9 cellular contexts compared by ENCODE assay signal in the genomic region with DNA sequence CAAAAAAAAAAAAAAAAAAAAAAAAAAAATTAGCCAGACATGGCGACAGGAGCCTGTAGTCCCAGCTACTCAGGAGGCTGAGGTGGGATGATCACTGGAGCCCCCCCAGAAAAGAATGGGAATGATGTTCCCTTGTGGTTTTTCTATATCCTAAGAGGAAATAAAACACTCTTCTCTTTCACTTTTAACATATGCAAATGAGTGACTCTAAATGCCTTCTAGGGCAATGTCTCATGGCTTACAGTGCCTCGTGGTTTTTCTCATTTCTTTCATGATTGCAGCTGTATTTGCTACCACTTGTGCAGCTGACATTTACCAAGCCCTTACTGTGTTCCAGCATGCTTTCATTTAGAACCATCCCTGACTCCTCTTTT. TPM values are rescaled to one million over a fixed set of nuclear protein-coding genes. Genes with fewer than 3 reads are reported as not detected.
A peak's percentile ranks its signal among the peaks of the same experiment; 100 is the strongest.
DNase-seq lines count a peak whose midpoint lies in the region; ATAC-seq, FAIRE-seq and TF ChIP-seq lines count a peak whose summit lies in the region.
"Had no signal": no experiment of that assay in that cellular context is flagged by ENCODE, and none has a peak within 500 bp of the region (broad histone marks: within the 10 kb centered on the region; RNA-seq: fewer than 3 reads in every experiment).

No MANE protein-coding gene starts in this region.

- H3K27ac ChIP-seq in Karpas-422 (ENCODE audit: low read length) (no peak overlapping the region), body of pancreas (no peak overlapping the region), HepG2 (ENCODE audit: extremely low read length, insufficient read depth, low read length) (no peak overlapping the region)

- no TSS peak for BruUV-seq in HepG2 (replicated peaks; lab: Mats Ljungman, UMichigan)

- in situ Hi-C loops in HepG2 (cut with HindIII; ENCODE audit: extremely low pct_ligation_motif_present, low pct_unique_long_range_greater_than_20kb) = loop anchor here (5.0 kb wide), 1 partner anchor 72 kb away; no protein-coding TSS in a partner anchor

- POLR2A ChIA-PET in HepG2 (lab: Yijun Ruan, JAX) = no interaction called here

- H3K4me2 ChIP-seq in Karpas-422 (ENCODE audit: low read depth, low read length, poor library complexity, severe bottlenecking) = peak overlapping the region; percentile 46
- no peak overlapping the region for H3K4me2 ChIP-seq in HepG2 (ENCODE audit: low read depth, low read length)

- WGBS in body of pancreas, 2 donors = 19 to 41% methylated on average over 2 of the region's 2 CpGs
- WGBS in HepG2 (ENCODE audit: low lambda C conversion rate) = 4% methylated on average over 2 of the region's 2 CpGs

- H3K27me3 ChIP-seq in Karpas-422 (ENCODE audit: low read length) (no peaks in the 10 kb centered on the region), body of pancreas (peaks cover 0 to 5% of the 10 kb centered on the region in 2 donors), HepG2 (ENCODE audit: control insufficient read depth in 1 of 2, insufficient read depth in 2 of 2, low read length in 2 of 2) (no peaks in the 10 kb centered on the region; a peak in 1 of 5 replicates)

- no peaks in the 10 kb centered on the region for H3K9me3 ChIP-seq in Karpas-422 (ENCODE audit: low read length)
- no peaks in the 10 kb centered on the region for H3K9me3 ChIP-seq in body of pancreas
- H3K9me3 ChIP-seq in HepG2 (ENCODE audit: low read length) = no peaks in the 10 kb centered on the region
- H3K9me3 ChIP-seq: heart right ventricle had no signal

- no peak for TF ChIP-seq EP300 in HepG2 (IDR thresholded peaks at IDR 0.05; ENCODE audit: low read depth in 2 of 2, low read length in 2 of 2)
- no peak for TF ChIP-seq EP300 in HepG2 (CRISPR knock-in tag; IDR thresholded peaks at IDR 0.05; ENCODE audit: borderline replicate concordance)

- no peak for TF ChIP-seq RAD21 in HepG2 (CRISPR knock-in tag; IDR thresholded peaks at IDR 0.05)

- TF ChIP-seq CTCF in body of pancreas (IDR thresholded peaks at IDR 0.05) = no peak
- no peak for TF ChIP-seq CTCF in HepG2 (CRISPR knock-in tag; IDR thresholded peaks at IDR 0.05)

- no peak for TF ChIP-seq POLR2A in body of pancreas (IDR thresholded peaks at IDR 0.05)
- no peak for TF ChIP-seq POLR2A in HepG2 (IDR thresholded peaks at IDR 0.05; ENCODE audit: insufficient read depth in 1 of 2, low read depth in 2 of 2, low read length in 2 of 2)

- H3K79me2 ChIP-seq in Karpas-422 (ENCODE audit: low read length) = no peaks in the 10 kb centered on the region
- no peaks in the 10 kb centered on the region for H3K79me2 ChIP-seq in HepG2 (ENCODE audit: insufficient read depth, low read length)

- intact Hi-C loops in body of pancreas (cut with DNase I) (no loop called here), HepG2 (cut with micrococcal nuclease; ENCODE audit: unreplicated experiment) (no loop called here)

- H3K9me2 ChIP-seq in Karpas-422 (replicated peaks; ENCODE audit: insufficient read depth, low read length) = no peaks in the 10 kb centered on the region

- FAIRE-seq in GM19239 (lab: Jason Lieb, UNC) (peak; percentile 80), HepG2 (lab: Jason Lieb, UNC) (no peak)

- no peak overlapping the region for H3K9ac ChIP-seq in Karpas-422 (ENCODE audit: low read length)
- no peak overlapping the region for H3K9ac ChIP-seq in HepG2 (ENCODE audit: insufficient read depth, low read depth, low read length)

- H4K20me1 ChIP-seq in Karpas-422 (ENCODE audit: insufficient read depth, low read depth, low read length) = no peaks in the 10 kb centered on the region
- no peaks in the 10 kb centered on the region for H4K20me1 ChIP-seq in HepG2 (ENCODE audit: insufficient read depth, low read length)

- H3K4me1 ChIP-seq in Karpas-422 (ENCODE audit: low read length) (peaks cover 20% of the 10 kb centered on the region), body of pancreas (peaks cover 6% of the 10 kb centered on the region), HepG2 (ENCODE audit: insufficient read depth, low read length) (peaks cover 6% of the 10 kb centered on the region; the same call in 1 of the 2 replicates)

- H2AFZ ChIP-seq in Karpas-422 (ENCODE audit: low read length) (no peak overlapping the region), HepG2 (ENCODE audit: low read length) (no peak overlapping the region)

- no peak for ATAC-seq in body of pancreas
- ATAC-seq in HepG2 = no peak
- no peak for ATAC-seq in HG03457 (IDR thresholded peaks at IDR 0.05; ENCODE audit: unreplicated experiment)
- no peak for ATAC-seq in HG03280 (IDR thresholded peaks at IDR 0.05; ENCODE audit: unreplicated experiment)

- DNase-seq in CD1c-positive myeloid dendritic cell (ENCODE audit: extremely low spot score) (peak; percentile 33), GM19239 (ENCODE audit: insufficient read length, low spot score) (peak; percentile 42), Karpas-422 (peak; percentile 62), body of pancreas (no peak), HepG2 (ENCODE audit: low spot score) (no peak)
- DNase-seq in central memory CD4-positive, alpha-beta T cell = peak; percentile 45
- DNase-seq: heart right ventricle had no signal

- H3K36me3 ChIP-seq in Karpas-422 (ENCODE audit: insufficient read depth, low read length) (no peaks in the 10 kb centered on the region), body of pancreas (replicated peaks in 1 of 2; ENCODE audit: insufficient read depth in 1 of 2, low read depth in 2 of 2) (no peaks in the 10 kb centered on the region), HepG2 (replicated peaks in 1 of 2; ENCODE audit: control insufficient read depth in 1 of 2, insufficient read depth in 2 of 2, low read length in 2 of 2) (no peaks in the 10 kb centered on the region)
- H3K36me3 ChIP-seq: heart right ventricle had no signal

- H3K4me3 ChIP-seq in Karpas-422 (ENCODE audit: low read length) (no peak overlapping the region), body of pancreas (no peak overlapping the region), HepG2 (replicated peaks in 1 of 3; ENCODE audit: insufficient read depth in 1 of 3, low read depth in 2 of 3, low read length in 3 of 3) (no peak overlapping the region)
- H3K4me3 ChIP-seq: heart right ventricle had no signal

- CTCF ChIA-PET in HepG2 (lab: Yijun Ruan, JAX; ENCODE audit: low intra/inter-chr PET ratio, low total read pairs) = no interaction called here

RNA-seq across cellular contexts. Expression of a gene that starts 26.4 kb away (rescaled TPM):
- 2.3 and 5.4 TPM in 2 replicates for total RNA-seq in Karpas-422 (2014; rRNA removed; shearing (Covaris generic); ENCODE audit: low replicate concordance)
- total RNA-seq in body of pancreas = 10 to 100 TPM in 1 of 2 donors, 1 to 10 TPM in 1; 6.0 to 10.2 TPM
- total RNA-seq in HepG2 (2016; rRNA removed; fragmentation: Illumina TruSeq; extraction: Trizol) = 2.7 and 3.7 TPM in 2 replicates
- 1.0 and 1.5 TPM in 2 replicates for total RNA-seq in HepG2 (2016; cell fraction: cytosol; rRNA removed; fragmentation: Illumina TruSeq; extraction: Trizol; ENCODE audit: low read depth)
- 2.2 and 4.1 TPM in 2 replicates for total RNA-seq in HepG2 (2016; cell fraction: insoluble cytoplasmic fraction; rRNA removed; fragmentation: Illumina TruSeq; extraction: Trizol)
- 2.5 TPM in 2 replicates for total RNA-seq in HepG2 (2016; cell fraction: membrane; rRNA removed; fragmentation: Illumina TruSeq; extraction: Trizol)
- total RNA-seq in HepG2 (2016; cell fraction: nucleus; rRNA removed; fragmentation: Illumina TruSeq; extraction: Trizol) = 2.7 and 3.7 TPM in 2 replicates
- 3.5 TPM in 2 replicates for polyA plus RNA-seq in HepG2 (2011; rRNA removed)
- polyA plus RNA-seq in HepG2 (2011; cell fraction: cytosol; rRNA removed) = 2.4 and 3.4 TPM in 2 replicates
- 4.3 and 5.5 TPM in 2 replicates for polyA plus RNA-seq in HepG2 (2011; cell fraction: nucleus; rRNA removed)
- 1.7 and 2.1 TPM in 2 replicates for polyA plus RNA-seq in HepG2 (2012)
- 0.77 and 1.3 TPM in 2 replicates for polyA plus RNA-seq in HepG2 (2016; cell fraction: cytosol; fragmentation: Illumina TruSeq; extraction: Trizol; ENCODE audit: low read depth)
- 1.5 and 1.6 TPM in 2 replicates for polyA plus RNA-seq in HepG2 (2016; cell fraction: insoluble cytoplasmic fraction; fragmentation: Illumina TruSeq; extraction: Trizol; ENCODE audit: low read depth)
- 1.4 and 1.5 TPM in 2 replicates for polyA plus RNA-seq in HepG2 (2016; cell fraction: membrane; fragmentation: Illumina TruSeq; extraction: Trizol; ENCODE audit: low read depth)
- polyA plus RNA-seq in HepG2 (2016; cell fraction: nucleus; fragmentation: Illumina TruSeq; extraction: Trizol; ENCODE audit: insufficient read depth, low read depth) = 5.6 and 5.8 TPM in 2 replicates
- polyA minus RNA-seq in HepG2 (2011; rRNA and poly(A)+ RNA removed; ENCODE audit: low replicate concordance) = 4.1 and 6.9 TPM in 2 replicates
- polyA minus RNA-seq in HepG2 (2011; cell fraction: cytosol; rRNA and poly(A)+ RNA removed) = 1.6 and 1.8 TPM in 2 replicates
- polyA minus RNA-seq in HepG2 (2011; cell fraction: nucleus; rRNA and poly(A)+ RNA removed) = 1.9 and 2.9 TPM in 2 replicates

RNA-seq across cellular contexts. Expression of a gene that starts 28.8 kb away (rescaled TPM):
- 15.4 and 21.5 TPM in 2 replicates for total RNA-seq in Karpas-422 (2014; rRNA removed; shearing (Covaris generic); ENCODE audit: low replicate concordance)
- total RNA-seq in body of pancreas (10 to 100 TPM; 27.8 to 38.2 TPM), HepG2 (2016; rRNA removed; fragmentation: Illumina TruSeq; extraction: Trizol) (2.9 and 3.9 TPM in 2 replicates)
- total RNA-seq in HepG2 (2016; cell fraction: cytosol; rRNA removed; fragmentation: Illumina TruSeq; extraction: Trizol; ENCODE audit: low read depth) = 1.4 and 1.8 TPM in 2 replicates
- total RNA-seq in HepG2 (2016; cell fraction: insoluble cytoplasmic fraction; rRNA removed; fragmentation: Illumina TruSeq; extraction: Trizol) = 3.0 and 4.3 TPM in 2 replicates
- 2.4 and 2.6 TPM in 2 replicates for total RNA-seq in HepG2 (2016; cell fraction: membrane; rRNA removed; fragmentation: Illumina TruSeq; extraction: Trizol)
- total RNA-seq in HepG2 (2016; cell fraction: nucleus; rRNA removed; fragmentation: Illumina TruSeq; extraction: Trizol) = 5.4 and 6.2 TPM in 2 replicates
- polyA plus RNA-seq in HepG2 (2011; rRNA removed) = 2.9 and 3.9 TPM in 2 replicates
- polyA plus RNA-seq in HepG2 (2011; cell fraction: cytosol; rRNA removed) = 1.5 and 2.7 TPM in 2 replicates
- 16.7 and 19.0 TPM in 2 replicates for polyA plus RNA-seq in HepG2 (2011; cell fraction: nucleus; rRNA removed)
- 8.7 and 10.3 TPM in 2 replicates for polyA plus RNA-seq in HepG2 (2012)
- 1.5 and 1.7 TPM in 2 replicates for polyA plus RNA-seq in HepG2 (2016; cell fraction: cytosol; fragmentation: Illumina TruSeq; extraction: Trizol; ENCODE audit: low read depth)
- polyA plus RNA-seq in HepG2 (2016; cell fraction: insoluble cytoplasmic fraction; fragmentation: Illumina TruSeq; extraction: Trizol; ENCODE audit: low read depth) = 6.6 and 9.3 TPM in 2 replicates
- polyA plus RNA-seq in HepG2 (2016; cell fraction: membrane; fragmentation: Illumina TruSeq; extraction: Trizol; ENCODE audit: low read depth) = 3.4 and 4.2 TPM in 2 replicates
- polyA plus RNA-seq in HepG2 (2016; cell fraction: nucleus; fragmentation: Illumina TruSeq; extraction: Trizol; ENCODE audit: insufficient read depth, low read depth) = 18.1 and 20.7 TPM in 2 replicates
- polyA minus RNA-seq in HepG2 (2011; rRNA and poly(A)+ RNA removed; ENCODE audit: low replicate concordance) = 11.9 and 16.2 TPM in 2 replicates
- polyA minus RNA-seq in HepG2 (2011; cell fraction: cytosol; rRNA and poly(A)+ RNA removed) = 6.8 and 10.8 TPM in 2 replicates
- polyA minus RNA-seq in HepG2 (2011; cell fraction: nucleus; rRNA and poly(A)+ RNA removed) = 8.4 and 9.9 TPM in 2 replicates

RNA-seq across cellular contexts. Expression of a gene that starts 39.5 kb away (rescaled TPM):
- total RNA-seq in Karpas-422 (2014; rRNA removed; shearing (Covaris generic); ENCODE audit: low replicate concordance) = not detected in 2 replicates
- total RNA-seq in body of pancreas (10 to 100 TPM in 1 of 2 donors, 1 to 10 TPM in 1; 8.6 to 14.5 TPM), HepG2 (2016; rRNA removed; fragmentation: Illumina TruSeq; extraction: Trizol) (0.51 TPM in 1 of 2 replicates, not detected in the other)
- 0.10 TPM in 1 of 2 replicates, not detected in the other for total RNA-seq in HepG2 (2016; cell fraction: cytosol; rRNA removed; fragmentation: Illumina TruSeq; extraction: Trizol; ENCODE audit: low read depth)
- total RNA-seq in HepG2 (2016; cell fraction: insoluble cytoplasmic fraction; rRNA removed; fragmentation: Illumina TruSeq; extraction: Trizol) = 0.30 and 0.40 TPM in 2 replicates
- 0.46 and 0.69 TPM in 2 replicates for total RNA-seq in HepG2 (2016; cell fraction: membrane; rRNA removed; fragmentation: Illumina TruSeq; extraction: Trizol)
- 0.47 TPM in 1 of 2 replicates, not detected in the other for total RNA-seq in HepG2 (2016; cell fraction: nucleus; rRNA removed; fragmentation: Illumina TruSeq; extraction: Trizol)
- 0.16 and 1.3 TPM in 2 replicates for polyA plus RNA-seq in HepG2 (2011; rRNA removed)
- 0.58 and 0.69 TPM in 2 replicates for polyA plus RNA-seq in HepG2 (2011; cell fraction: cytosol; rRNA removed)
- polyA plus RNA-seq in HepG2 (2011; cell fraction: nucleus; rRNA removed) = 0.35 and 0.80 TPM in 2 replicates
- not detected in 2 replicates for polyA plus RNA-seq in HepG2 (2012)
- 0.31 and 0.33 TPM in 2 replicates for polyA plus RNA-seq in HepG2 (2016; cell fraction: cytosol; fragmentation: Illumina TruSeq; extraction: Trizol; ENCODE audit: low read depth)
- polyA plus RNA-seq in HepG2 (2016; cell fraction: insoluble cytoplasmic fraction; fragmentation: Illumina TruSeq; extraction: Trizol; ENCODE audit: low read depth) = 0.39 TPM in 1 of 2 replicates, not detected in the other
- 0.41 and 0.76 TPM in 2 replicates for polyA plus RNA-seq in HepG2 (2016; cell fraction: membrane; fragmentation: Illumina TruSeq; extraction: Trizol; ENCODE audit: low read depth)
- polyA plus RNA-seq in HepG2 (2016; cell fraction: nucleus; fragmentation: Illumina TruSeq; extraction: Trizol; ENCODE audit: insufficient read depth, low read depth) = 0.92 and 1.1 TPM in 2 replicates
- polyA minus RNA-seq in HepG2 (2011; rRNA and poly(A)+ RNA removed; ENCODE audit: low replicate concordance) = 0.30 and 1.4 TPM in 2 replicates
- polyA minus RNA-seq in HepG2 (2011; cell fraction: cytosol; rRNA and poly(A)+ RNA removed) = 0.26 TPM in 1 of 2 replicates, not detected in the other
- 0.39 TPM in 1 of 2 replicates, not detected in the other for polyA minus RNA-seq in HepG2 (2011; cell fraction: nucleus; rRNA and poly(A)+ RNA removed)

Comparison
In these comparisons a context has a peak if more than half of its experiments do, and no peak if none do; other contexts are left out.
1. DNase-seq: peak in CD1c-positive myeloid dendritic cell (single experiment), GM19239 (single experiment), Karpas-422 (single experiment) and central memory CD4-positive, alpha-beta T cell (single experiment); none in body of pancreas (0 of 4) and HepG2 (single experiment).